ENCODE assay signal across 8 cellular contexts in genomic region chr10:1050555-1050954, GRCh38. TPM values are rescaled to one million over a fixed set of nuclear protein-coding genes. Genes with fewer than 3 reads are reported as not detected.
A peak's percentile ranks its signal among the peaks of the same experiment; 100 is the strongest.
DNase-seq lines count a peak whose midpoint lies in the region; ATAC-seq and TF ChIP-seq lines count a peak whose summit lies in the region.

No MANE protein-coding gene starts in this region.

- TF ChIP-seq CTCF in BE2C (IDR thresholded peaks at IDR 0.05; ENCODE audit: low read depth, low read length) (no peak), HCT116 (IDR thresholded peaks at IDR 0.05 in 2 of 3, conservative IDR thresholded peaks at IDR 0.05 in 1 of 3; ENCODE audit: borderline replicate concordance in 1 of 3, insufficient read depth in 1 of 3, low read depth in 2 of 3, low read length in 2 of 3) (peak in 1 of 3 experiments; percentile 23; a peak in 1 of 6 replicates), foreskin keratinocyte (conservative IDR thresholded peaks at IDR 0.05) (peak; percentile 31), thoracic aorta (IDR thresholded peaks at IDR 0.05) (no peak), coronary artery (IDR thresholded peaks at IDR 0.05) (no peak)

- DNase-seq in BE2C = no peak
- DNase-seq in HCT116 (ENCODE audit: low read depth, low spot score) = peak; percentile 60
- DNase-seq in activated CD4-positive, alpha-beta T cell treated with anti-CD3 and anti-CD28 coated beads, Interleukin-2, amount 50 U/mL, for 1 hour = peak; percentile 54
- peak in 1 of 2 donors; percentile 67 for DNase-seq in foreskin keratinocyte
- DNase-seq in thoracic aorta (ENCODE audit: low spot score) = no peak
- DNase-seq in hypothalamus (lab: John Stamatoyannopoulos, UW) = no peak
- DNase-seq in COR-L47 (lab: John Stamatoyannopoulos, UW) = no peak
- no peak for DNase-seq in coronary artery (ENCODE audit: low spot score)

- H3K36me3 ChIP-seq in BE2C (no peaks in the 10 kb centered on the region; the same call in none of the 2 replicates), HCT116 (ENCODE audit: control insufficient read depth in 1 of 2, insufficient read depth in 2 of 2, low read length in 2 of 2) (no peaks in the 10 kb centered on the region; a peak in 2 of 4 replicates), thoracic aorta (no peaks in the 10 kb centered on the region)

- TF ChIP-seq POLR2A in HCT116 (IDR thresholded peaks at IDR 0.05; ENCODE audit: borderline replicate concordance, extremely low read depth, insufficient read depth, insufficient read length) = no peak

- POLR2A ChIA-PET in HCT116 (lab: Charles Lee) = interaction anchor here (1.0 kb wide), 1 partner anchor 62 kb away, joined by 3 read pairs; no protein-coding TSS in a partner anchor

- H3K9me2 ChIP-seq in HCT116 (ENCODE audit: insufficient read depth) = no peaks in the 10 kb centered on the region

- TF ChIP-seq RAD21 in HCT116 (IDR thresholded peaks at IDR 0.05; ENCODE audit: low read depth) = no peak

- no peaks in the 10 kb centered on the region for H3K9me3 ChIP-seq in BE2C
- H3K9me3 ChIP-seq in HCT116 (ENCODE audit: control insufficient read depth in 1 of 2, insufficient read depth in 1 of 2, low read depth in 1 of 2, low read length in 2 of 2) = no peaks in the 10 kb centered on the region
- no peaks in the 10 kb centered on the region for H3K9me3 ChIP-seq in thoracic aorta

- CTCF ChIA-PET in HCT116 (lab: Charles Lee) = no interaction called here

- BruUV-seq in HCT116 (replicated peaks; lab: Mats Ljungman, UMichigan) = no TSS peak

- H3K4me1 ChIP-seq in BE2C = no peaks in the 10 kb centered on the region
- peaks cover 22 to 34% of the 10 kb centered on the region in 2 experiments for H3K4me1 ChIP-seq in HCT116 (ENCODE audit: control insufficient read depth in 1 of 2, insufficient read depth in 2 of 2, low read length in 2 of 2)
- peaks cover 18% of the 10 kb centered on the region for H3K4me1 ChIP-seq in foreskin keratinocyte
- H3K4me1 ChIP-seq in thoracic aorta (ENCODE audit: control insufficient read depth in 1 of 2, low read depth in 2 of 2) = peaks cover 23 to 56% of the 10 kb centered on the region in 2 donors

- H3K4me3 ChIP-seq in BE2C (ENCODE audit: low read depth, low read length) (peak overlapping the region; percentile 89), HCT116 (replicated peaks in 1 of 2; ENCODE audit: low read depth in 1 of 2, low read length in 2 of 2) (peak overlapping the region; percentile 90 to 91), thoracic aorta (no peak overlapping the region), coronary artery (no peak overlapping the region)

- no peak overlapping the region for H2AFZ ChIP-seq in HCT116 (ENCODE audit: low read depth, low read length, poor library complexity, severe bottlenecking)

- H3K27ac ChIP-seq in HCT116 (ENCODE audit: low read depth, low read length) (peak overlapping the region; percentile 78; the same call in 1 of the 2 replicates), foreskin keratinocyte (peak overlapping the region; percentile 89), thoracic aorta (peak overlapping the region; percentile 99 to 100), coronary artery (peak overlapping the region in 1 of 2 donors; percentile 98)

- peak overlapping the region; percentile 84; the same call in 1 of the 2 replicates for H3K9ac ChIP-seq in HCT116 (ENCODE audit: low read length)

- intact Hi-C loops in HCT116 (cut with micrococcal nuclease) = loop anchor here (10.0 kb wide), 1 partner anchor 116 kb away; the partner anchor contains the start of gene LARP4B

- RAD21 ChIA-PET in HCT116 (lab: Charles Lee; ENCODE audit: low non-redundant PET in 1 of 2, low total read pairs in 2 of 2, uncharacterized antibody in 2 of 2, unreplicated experiment in 2 of 2) = no interaction called here

- peak overlapping the region; percentile 93 for H3K4me2 ChIP-seq in HCT116 (ENCODE audit: low read length)

- peak; percentile 28 for ATAC-seq in HCT116
- ATAC-seq in foreskin keratinocyte = peak; percentile 23
- ATAC-seq in thoracic aorta (ENCODE audit: insufficient number of reproducible peaks, low FRiP score, low read depth) = no peak

- H4K20me1 ChIP-seq in HCT116 (ENCODE audit: insufficient read depth) = no peaks in the 10 kb centered on the region; the same call in 1 of the 2 replicates

- no peaks in the 10 kb centered on the region for H3K27me3 ChIP-seq in BE2C
- no peaks in the 10 kb centered on the region for H3K27me3 ChIP-seq in HCT116 (ENCODE audit: insufficient read depth, low read length)
- no peaks in the 10 kb centered on the region for H3K27me3 ChIP-seq in foreskin keratinocyte
- H3K27me3 ChIP-seq in thoracic aorta (replicated peaks; ENCODE audit: insufficient read depth) = no peaks in the 10 kb centered on the region

- peaks cover 80% of the 10 kb centered on the region for H3K79me2 ChIP-seq in HCT116 (ENCODE audit: insufficient read depth, low read length)

TF ChIP-seq in HCT116, 20 proteins besides CTCF, POLR2A, EP300 and RAD21:
- TF ChIP-seq EZH2phosphoT487 (IDR thresholded peaks at IDR 0.05; ENCODE audit: borderline replicate concordance) = no peak
- TF ChIP-seq MAX (IDR thresholded peaks at IDR 0.05) = peak; percentile 64
TF ChIP-seq in HCT116: peak in this region for 1.

RNA-seq across cellular contexts. Expression of gene IDI1, which starts 1.6 kb away (rescaled TPM):
- 30.6 TPM for polyA plus RNA-seq in BE2C (2012; ENCODE audit: insufficient read depth, insufficient read length, low read depth)
- total RNA-seq in HCT116 (2021; ENCODE audit: unreplicated experiment) = 37.8 TPM
- 25.3 and 27.4 TPM in 2 replicates for polyA plus RNA-seq in HCT116 (2012)
- total RNA-seq in foreskin keratinocyte = 159 and 181 TPM in 2 replicates
- polyA plus RNA-seq in foreskin keratinocyte = 102 and 136 TPM in 2 replicates
- 10 to 100 TPM; 19.2 to 26.7 TPM for total RNA-seq in thoracic aorta

RNA-seq across cellular contexts. Expression of gene WDR37, which starts 5.6 kb away (rescaled TPM):
- polyA plus RNA-seq in BE2C (2012; ENCODE audit: insufficient read depth, insufficient read length, low read depth) = 17.2 TPM
- total RNA-seq in HCT116 (2021; ENCODE audit: unreplicated experiment) = 9.1 TPM
- polyA plus RNA-seq in HCT116 (2012) = 5.7 and 6.4 TPM in 2 replicates
- total RNA-seq in foreskin keratinocyte = 14.8 and 18.1 TPM in 2 replicates
- polyA plus RNA-seq in foreskin keratinocyte = 6.0 and 6.5 TPM in 2 replicates
- 10 to 100 TPM; 18.3 to 24.6 TPM for total RNA-seq in thoracic aorta

RNA-seq across cellular contexts. Expression of gene IDI2, which starts 24.9 kb away (rescaled TPM):
- polyA plus RNA-seq in BE2C (2012; ENCODE audit: insufficient read depth, insufficient read length, low read depth) = not detected
- total RNA-seq in HCT116 (2021; ENCODE audit: unreplicated experiment) (not detected), foreskin keratinocyte (not detected in 2 replicates), thoracic aorta (not detected)
- polyA plus RNA-seq in HCT116 (2012) = not detected in 2 replicates
- not detected in 2 replicates for polyA plus RNA-seq in foreskin keratinocyte

Comparison
In these comparisons a context has a peak if more than half of its experiments do, and no peak if none do; other contexts are left out.
1. DNase-seq: peak in HCT116 (single experiment) and activated CD4-positive, alpha-beta T cell treated with anti-CD3 and anti-CD28 coated beads, Interleukin-2, amount 50 U/mL, for 1 hour (single experiment); none in BE2C (single experiment), thoracic aorta (single experiment), hypothalamus (0 of 51), COR-L47 (single experiment) and coronary artery (single experiment).
2. H3K4me3 ChIP-seq: peak in BE2C (single experiment) and HCT116 (2 of 2); none in thoracic aorta (single experiment) and coronary artery (single experiment).